7 cellular contexts compared by ENCODE assay signal in the genomic region with DNA sequence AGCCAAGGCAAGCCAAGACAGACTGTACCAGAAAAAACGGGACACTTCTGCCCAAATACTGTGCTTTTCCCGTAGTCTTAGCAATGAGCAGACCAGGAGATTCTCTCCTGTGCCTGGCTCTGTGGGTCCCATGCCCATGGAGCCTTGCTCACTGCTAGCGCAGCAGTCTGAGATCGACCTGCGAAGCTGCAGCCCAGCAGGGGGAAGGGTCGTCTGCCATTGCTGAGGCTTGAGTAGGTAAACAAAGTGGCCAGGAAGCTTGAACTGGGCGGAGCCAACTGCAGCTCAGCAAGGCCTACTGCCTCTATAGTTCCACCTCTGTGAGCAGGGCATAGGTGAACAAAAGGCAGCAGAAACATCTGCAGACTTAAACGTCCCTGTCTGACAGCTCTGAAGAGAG.
DNase-seq lines count a peak whose midpoint lies in the region; FAIRE-seq and TF ChIP-seq lines count a peak whose summit lies in the region.
"Not testable (repeated sequence)": the region's sequence is repeated elsewhere in the genome, so short reads cannot be mapped to it uniquely, and the experiment has no call there.

No MANE protein-coding gene starts in this region.

- CTCF ChIA-PET in H1 (lab: Charles Lee; ENCODE audit: partially characterized antibody): interaction anchor here (0.6 to 1.2 kb wide), 3 partner anchors 34 to 137 kb away, joined by 3 read pairs; no protein-coding TSS in a partner anchor

- not testable (repeated sequence) for TF ChIP-seq CTCF in H9 (conservative IDR thresholded peaks at IDR 0.05); H1 (IDR thresholded peaks at IDR 0.05; ENCODE audit: control extremely low read depth in 1 of 3, insufficient read depth in 1 of 3, low read depth in 1 of 3, low read length in 3 of 3)

- H3K56ac ChIP-seq in H9 (ENCODE audit: insufficient read length, low read depth, low read length); H1 (replicated peaks; ENCODE audit: insufficient read length, low read depth, low read length): not testable (repeated sequence)

- not testable (repeated sequence) for H3K4ac ChIP-seq in H9 (ENCODE audit: low read depth, low read length); H1 (replicated peaks; ENCODE audit: insufficient read length, low read depth, low read length); neuronal stem cell (ENCODE audit: low read length)

- TF ChIP-seq POLR2A in H1 (IDR thresholded peaks at IDR 0.05; ENCODE audit: control extremely low read depth in 1 of 2, low read depth in 2 of 2, low read length in 2 of 2): not testable (repeated sequence)

- H3K23ac ChIP-seq in H9 (ENCODE audit: insufficient read length, low read depth, low read length); H1 (ENCODE audit: insufficient read length); neuronal stem cell (ENCODE audit: low read depth, low read length, poor library complexity): not testable (repeated sequence)

- not testable (repeated sequence) for H3K18ac ChIP-seq in H9 (ENCODE audit: insufficient read length, low read depth, low read length); H1 (ENCODE audit: extremely low read depth, low read length)
- peak overlapping the region; percentile 48 for H3K18ac ChIP-seq in neuronal stem cell (ENCODE audit: low read length)

- not testable (repeated sequence) for H3K4me2 ChIP-seq in H9 (ENCODE audit: insufficient read depth, insufficient read length, low read length); H1 (ENCODE audit: insufficient read depth in 1 of 2, low read depth in 2 of 2, low read length in 2 of 2); neuronal stem cell (ENCODE audit: insufficient read depth, low read length, poor library complexity, severe bottlenecking)

- not testable (repeated sequence) for H3K9ac ChIP-seq in H9 (ENCODE audit: extremely low read depth, insufficient read length, low read length); H1 (replicated peaks in 1 of 4; ENCODE audit: extremely low read depth in 1 of 4, low read depth in 3 of 4, low read length in 3 of 4); neuronal stem cell (ENCODE audit: low read depth, low read length, poor library complexity)

- H3K27ac ChIP-seq in H9 (ENCODE audit: insufficient read length, low read depth, low read length); H1 (ENCODE audit: low read depth, low read length); neuronal stem cell (replicated peaks; ENCODE audit: low read length): not testable (repeated sequence)

- H4K20me1 ChIP-seq in H9 (ENCODE audit: control insufficient read depth, insufficient read depth, insufficient read length); H1 (replicated peaks in 1 of 2; ENCODE audit: control insufficient read depth in 1 of 2, insufficient read depth in 2 of 2, low read length in 2 of 2): not testable (repeated sequence)

- FAIRE-seq in H1 (lab: Jason Lieb, UNC): not testable (repeated sequence)

- no CpG with 5 or more reads among the region's 8 CpGs for WGBS in H9 (ENCODE audit: extremely low coverage, insufficient read length, low lambda C conversion rate)
- 84% methylated on average over 7 of the region's 8 CpGs; no CpG with 5 or more reads in 1 of the 2 experiments for WGBS in H1 (ENCODE audit: extremely low coverage in 1 of 2, insufficient coverage in 1 of 2, insufficient read length in 1 of 2, insufficient replicate concordance in 2 of 2, low coverage in 1 of 2, low lambda C conversion rate in 2 of 2, missing lambda C conversion rate in 1 of 2), 2 experiments
- no CpG with 5 or more reads among the region's 8 CpGs for WGBS in neuronal stem cell (ENCODE audit: extremely low coverage in 2 of 2, insufficient read length in 2 of 2, insufficient replicate concordance in 1 of 2), 2 donors

- not testable (repeated sequence) for H3K9me3 ChIP-seq in H9 (ENCODE audit: control insufficient read depth, low read depth, low read length); H1 (ENCODE audit: insufficient read depth in 2 of 2, low read depth in 1 of 2, low read length in 1 of 2); neuronal stem cell (replicated peaks in 1 of 2; ENCODE audit: control insufficient read depth in 2 of 2, insufficient read depth in 1 of 2, low read depth in 1 of 2, low read length in 2 of 2)

- not testable (repeated sequence) for TF ChIP-seq EP300 in H1 (IDR thresholded peaks at IDR 0.05; ENCODE audit: borderline replicate concordance in 1 of 2, low read depth in 2 of 2, low read length in 2 of 2)

- POLR2A ChIA-PET in H1 (lab: Charles Lee; ENCODE audit: partially characterized antibody): interaction anchor here (0.6 kb wide), 1 partner anchor 701 kb away, joined by 3 read pairs; no protein-coding TSS in a partner anchor

- H3K27me3 Mint-ChIP-seq in H9 (ENCODE audit: low read depth): not testable (repeated sequence)

- H2BK5ac ChIP-seq in H9 (ENCODE audit: insufficient read length, low read length); H1 (ENCODE audit: low read depth, low read length); neuronal stem cell (ENCODE audit: low read length): not testable (repeated sequence)

- not testable (repeated sequence) for TF ChIP-seq RAD21 in H1 (IDR thresholded peaks at IDR 0.05 in 1 of 2, conservative IDR thresholded peaks at IDR 0.05 in 1 of 2; ENCODE audit: low read depth in 2 of 2, low read length in 2 of 2)

- H3K14ac ChIP-seq in H9 (ENCODE audit: insufficient read depth, low read length); H1 (ENCODE audit: insufficient read length); neuronal stem cell (ENCODE audit: low read length): not testable (repeated sequence)

- not testable (repeated sequence) for H3K79me2 ChIP-seq in H9 (ENCODE audit: insufficient read depth, low read length); H1 (ENCODE audit: control insufficient read depth in 1 of 2, insufficient read depth in 2 of 2, low read length in 2 of 2)

- not testable (repeated sequence) for H2AFZ ChIP-seq in H9 (ENCODE audit: low read length); neuronal stem cell (ENCODE audit: low read length)
- peak overlapping the region; percentile 82 for H2AFZ ChIP-seq in H1 (ENCODE audit: low read length)

- not testable (repeated sequence) for H2BK20ac ChIP-seq in H9 (ENCODE audit: low read depth, low read length, poor library complexity, severe bottlenecking); H1 (ENCODE audit: low read length)

- H4K8ac ChIP-seq in H9 (replicated peaks; ENCODE audit: insufficient read length, low read depth, low read length); H1 (ENCODE audit: extremely low read depth, insufficient read depth, low read length); neuronal stem cell (ENCODE audit: low read depth, low read length): not testable (repeated sequence)

- H2BK15ac ChIP-seq in H9 (ENCODE audit: low read depth, low read length); H1 (ENCODE audit: low read length); neuronal stem cell (ENCODE audit: low read length): not testable (repeated sequence)

- peaks cover 21 to 22% of the 10 kb centered on the region in 2 experiments for H3K4me1 Mint-ChIP-seq in H9

- not testable (repeated sequence) for H2AK5ac ChIP-seq in H9 (ENCODE audit: insufficient read length, low read length); H1 (ENCODE audit: low read depth, low read length); neuronal stem cell (ENCODE audit: low read depth, low read length)

- not testable (repeated sequence) for H3K27me3 ChIP-seq in H9 (ENCODE audit: insufficient read depth, low read length); H1 (replicated peaks in 1 of 4; ENCODE audit: control insufficient read depth in 3 of 4, extremely low read depth in 1 of 4, insufficient read depth in 3 of 4, low read length in 3 of 4); neuronal stem cell (ENCODE audit: control insufficient read depth in 3 of 3, insufficient read depth in 3 of 3, low read depth in 1 of 3, low read length in 3 of 3)

- not testable (repeated sequence) for H4K91ac ChIP-seq in H9 (ENCODE audit: insufficient read length, low read depth, low read length); H1 (replicated peaks; ENCODE audit: insufficient read length, low read length); neuronal stem cell (ENCODE audit: low read depth, low read length, poor library complexity)

- not testable (repeated sequence) for H2BK120ac ChIP-seq in H9 (ENCODE audit: low read depth, low read length, poor library complexity, severe bottlenecking); H1 (replicated peaks; ENCODE audit: low read depth, low read length); neuronal stem cell (ENCODE audit: low read depth, low read length)

- H3T11ph ChIP-seq in H9 (ENCODE audit: low read length): not testable (repeated sequence)

- H3K36me3 ChIP-seq in H1 (ENCODE audit: control insufficient read depth in 2 of 4, insufficient read depth in 4 of 4, low read length in 3 of 4); neuronal stem cell (replicated peaks in 1 of 2; ENCODE audit: control insufficient read depth in 2 of 2, insufficient read depth in 2 of 2, low read length in 2 of 2): not testable (repeated sequence)

- H3K4me1 ChIP-seq in H9 (ENCODE audit: insufficient read depth, low read length); H1 (replicated peaks in 1 of 4; ENCODE audit: control insufficient read depth in 3 of 4, insufficient read depth in 4 of 4, low read length in 3 of 4); neuronal stem cell (ENCODE audit: control insufficient read depth in 2 of 2, insufficient read depth in 1 of 2, low read depth in 1 of 2, low read length in 2 of 2): not testable (repeated sequence)

- not testable (repeated sequence) for H3K27ac Mint-ChIP-seq in H9

- H4K5ac ChIP-seq in H9 (ENCODE audit: insufficient read length, low read depth, low read length); H1 (ENCODE audit: insufficient read length, low read depth, low read length): not testable (repeated sequence)

- peak; percentile 18 for DNase-seq in DMS153 (lab: John Stamatoyannopoulos, UW)
- peak; percentile 68 for DNase-seq in H9
- peak; percentile 52 for DNase-seq in NCI-H69 (lab: John Stamatoyannopoulos, UW)
- peak; percentile 13 to 63 for DNase-seq in SHP77 (lab: John Stamatoyannopoulos, UW)
- DNase-seq in H1 (ENCODE audit: low read depth in 1 of 2, low spot score in 2 of 2); neuronal stem cell (ENCODE audit: low spot score): not testable (repeated sequence)
- peak; percentile 15 for DNase-seq in left kidney (ENCODE audit: low read depth, low spot score)

- not testable (repeated sequence) for H3K79me1 ChIP-seq in H9 (ENCODE audit: insufficient read depth, low read depth, low read length, poor library complexity, severe bottlenecking); H1 (ENCODE audit: low read depth, low read length); neuronal stem cell (ENCODE audit: low read depth, low read length)

- H3K36me3 Mint-ChIP-seq in H9 (ENCODE audit: insufficient read depth in 1 of 3, low read depth in 3 of 3): not testable (repeated sequence)

- H3K4me3 Mint-ChIP-seq in H9: not testable (repeated sequence)

- H2BK12ac ChIP-seq in H9 (ENCODE audit: insufficient read length, low read depth, low read length); H1 (ENCODE audit: low read depth, low read length); neuronal stem cell (ENCODE audit: low read length): not testable (repeated sequence)

- not testable (repeated sequence) for H3K4me3 ChIP-seq in H1 (ENCODE audit: extremely low read depth in 1 of 4, insufficient read depth in 2 of 4, low read depth in 3 of 4, low read length in 4 of 4); neuronal stem cell (ENCODE audit: low read length in 2 of 2)

- H3K9me3 Mint-ChIP-seq in H9: not testable (repeated sequence)

- not testable (repeated sequence) for H3K23me2 ChIP-seq in H9 (ENCODE audit: insufficient read length, low read depth, low read length, poor library complexity, severe bottlenecking); H1 (ENCODE audit: low read depth, low read length)
